In the genomic region with DNA sequence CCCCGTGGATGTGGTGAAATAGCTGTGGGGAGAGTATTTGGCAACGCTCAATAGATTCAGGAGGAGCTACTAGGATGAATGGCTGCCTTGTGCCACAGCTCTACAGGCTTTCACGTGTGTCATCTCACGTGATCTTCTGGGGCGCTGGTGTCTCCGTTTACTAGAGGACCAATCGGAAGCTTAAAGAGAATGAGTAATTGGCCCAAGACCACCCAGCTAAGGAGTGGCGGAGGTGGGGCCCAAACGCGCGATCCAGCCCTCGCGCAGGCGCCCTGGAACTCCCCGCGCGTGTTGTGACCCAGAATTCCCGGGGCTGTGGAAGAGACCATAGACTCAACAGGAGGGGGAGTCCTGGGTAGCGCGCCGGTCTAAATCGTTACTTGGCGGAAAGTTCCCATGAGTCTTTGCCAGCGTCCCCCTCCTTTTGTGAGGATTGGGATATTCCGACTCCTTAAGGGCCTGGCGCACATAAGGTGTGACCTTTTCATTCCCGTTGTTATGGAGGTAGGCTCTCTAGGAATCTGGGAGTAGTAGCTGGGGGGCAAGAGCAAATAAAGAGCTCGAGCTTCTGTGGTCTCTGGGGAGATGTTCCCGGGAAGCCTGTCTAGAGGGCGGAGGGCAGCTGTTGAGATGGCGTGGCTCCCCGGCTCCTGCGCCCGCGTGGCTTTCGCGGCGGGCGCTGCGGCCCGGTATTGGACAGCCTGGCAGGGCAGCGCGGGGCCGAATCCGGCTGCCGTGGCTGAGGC, we compare ENCODE assay signal across 8 cellular contexts. TPM values are rescaled to one million over a fixed set of nuclear protein-coding genes. Genes with fewer than 3 reads are reported as not detected.
DNase-seq lines count a peak whose midpoint lies in the region; ATAC-seq and TF ChIP-seq lines count a peak whose summit lies in the region.

No MANE protein-coding gene starts in this region.

- TF ChIP-seq RAD21 in Ishikawa (IDR thresholded peaks at IDR 0.05; ENCODE audit: low read depth), result no peak

- TF ChIP-seq EP300 in Ishikawa (IDR thresholded peaks at IDR 0.05; ENCODE audit: borderline replicate concordance), result peak; percentile 49; the same call in 1 of the 2 replicates

- DNase-seq in DMS153 treated with DMSO at 0.1 percent for 48 hours (lab: John Stamatoyannopoulos, UW; ENCODE audit: unreplicated experiment) (peak; percentile 85), OCI-M2 (lab: John Stamatoyannopoulos, UW; ENCODE audit: unreplicated experiment) (peak; percentile 92), erythroblast (lab: John Stamatoyannopoulos, UW) (peak; percentile 99 to 100), mucosa of gallbladder (ENCODE audit: low spot score) (peak; percentile 97)
- peak; percentile 90 for DNase-seq in activated T-cell treated with anti-CD3 and anti-CD28 coated beads, Interleukin-2, amount 50 U/mL, for 1 hour
- DNase-seq in stimulated activated CD8-positive, alpha-beta memory T cell treated with anti-CD3 and anti-CD28 coated beads, Interleukin-4, amount 100 ng/mL, for 24 hours (ENCODE audit: low read depth), result peak; percentile 89

- TF ChIP-seq POLR2A in erythroblast (IDR thresholded peaks at IDR 0.05; ENCODE audit: low read length), result peak; percentile 98

- ATAC-seq in GM21619 (IDR thresholded peaks at IDR 0.05; ENCODE audit: unreplicated experiment), result peak; percentile 78

TF ChIP-seq in Ishikawa, 13 proteins besides CTCF, POLR2A, EP300 and RAD21:
- TF ChIP-seq, protein P1, sequence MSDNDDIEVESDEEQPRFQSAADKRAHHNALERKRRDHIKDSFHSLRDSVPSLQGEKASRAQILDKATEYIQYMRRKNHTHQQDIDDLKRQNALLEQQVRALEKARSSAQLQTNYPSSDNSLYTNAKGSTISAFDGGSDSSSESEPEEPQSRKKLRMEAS (IDR thresholded peaks at IDR 0.05), result peak; percentile 92
- TF ChIP-seq TEAD4 (IDR thresholded peaks at IDR 0.05) (no peak), EGR1 (IDR thresholded peaks at IDR 0.05) (no peak; the same call in 1 of the 2 replicates), TCF12 (IDR thresholded peaks at IDR 0.05; ENCODE audit: low read depth) (0 out of 2 replicates have a peak, but pooled peaks have one; percentile 19), ZBTB7A (IDR thresholded peaks at IDR 0.05; ENCODE audit: low read depth) (no peak), YY1 (IDR thresholded peaks at IDR 0.05; ENCODE audit: low read depth) (peak; percentile 80), FOXM1 (IDR thresholded peaks at IDR 0.05; ENCODE audit: borderline replicate concordance, low read depth) (peak; percentile 16; the same call in 1 of the 2 replicates), CREB1 (IDR thresholded peaks at IDR 0.05; ENCODE audit: low read depth) (no peak), NFIC (IDR thresholded peaks at IDR 0.05) (peak; percentile 19; the same call in 1 of the 2 replicates), CEBPB (IDR thresholded peaks at IDR 0.05) (peak; percentile 29; the same call in 1 of the 2 replicates), TAF1 (IDR thresholded peaks at IDR 0.05; ENCODE audit: low read depth) (peak; percentile 97)
- TF ChIP-seq, protein P2, sequence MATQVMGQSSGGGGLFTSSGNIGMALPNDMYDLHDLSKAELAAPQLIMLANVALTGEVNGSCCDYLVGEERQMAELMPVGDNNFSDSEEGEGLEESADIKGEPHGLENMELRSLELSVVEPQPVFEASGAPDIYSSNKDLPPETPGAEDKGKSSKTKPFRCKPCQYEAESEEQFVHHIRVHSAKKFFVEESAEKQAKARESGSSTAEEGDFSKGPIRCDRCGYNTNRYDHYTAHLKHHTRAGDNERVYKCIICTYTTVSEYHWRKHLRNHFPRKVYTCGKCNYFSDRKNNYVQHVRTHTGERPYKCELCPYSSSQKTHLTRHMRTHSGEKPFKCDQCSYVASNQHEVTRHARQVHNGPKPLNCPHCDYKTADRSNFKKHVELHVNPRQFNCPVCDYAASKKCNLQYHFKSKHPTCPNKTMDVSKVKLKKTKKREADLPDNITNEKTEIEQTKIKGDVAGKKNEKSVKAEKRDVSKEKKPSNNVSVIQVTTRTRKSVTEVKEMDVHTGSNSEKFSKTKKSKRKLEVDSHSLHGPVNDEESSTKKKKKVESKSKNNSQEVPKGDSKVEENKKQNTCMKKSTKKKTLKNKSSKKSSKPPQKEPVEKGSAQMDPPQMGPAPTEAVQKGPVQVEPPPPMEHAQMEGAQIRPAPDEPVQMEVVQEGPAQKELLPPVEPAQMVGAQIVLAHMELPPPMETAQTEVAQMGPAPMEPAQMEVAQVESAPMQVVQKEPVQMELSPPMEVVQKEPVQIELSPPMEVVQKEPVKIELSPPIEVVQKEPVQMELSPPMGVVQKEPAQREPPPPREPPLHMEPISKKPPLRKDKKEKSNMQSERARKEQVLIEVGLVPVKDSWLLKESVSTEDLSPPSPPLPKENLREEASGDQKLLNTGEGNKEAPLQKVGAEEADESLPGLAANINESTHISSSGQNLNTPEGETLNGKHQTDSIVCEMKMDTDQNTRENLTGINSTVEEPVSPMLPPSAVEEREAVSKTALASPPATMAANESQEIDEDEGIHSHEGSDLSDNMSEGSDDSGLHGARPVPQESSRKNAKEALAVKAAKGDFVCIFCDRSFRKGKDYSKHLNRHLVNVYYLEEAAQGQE (IDR thresholded peaks at IDR 0.05; ENCODE audit: low read depth), result no peak
- TF ChIP-seq, protein P3, sequence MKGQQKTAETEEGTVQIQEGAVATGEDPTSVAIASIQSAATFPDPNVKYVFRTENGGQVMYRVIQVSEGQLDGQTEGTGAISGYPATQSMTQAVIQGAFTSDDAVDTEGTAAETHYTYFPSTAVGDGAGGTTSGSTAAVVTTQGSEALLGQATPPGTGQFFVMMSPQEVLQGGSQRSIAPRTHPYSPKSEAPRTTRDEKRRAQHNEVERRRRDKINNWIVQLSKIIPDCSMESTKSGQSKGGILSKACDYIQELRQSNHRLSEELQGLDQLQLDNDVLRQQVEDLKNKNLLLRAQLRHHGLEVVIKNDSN (IDR thresholded peaks at IDR 0.05), result peak; percentile 97
TF ChIP-seq in Ishikawa: peak in this region for 8.

RNA-seq across cellular contexts. Expression of gene TRPV2, which starts 23.4 kb away (rescaled TPM):
- 31.0 TPM for total RNA-seq in mucosa of gallbladder

RNA-seq across cellular contexts. Expression of gene LRRC75A, which starts 53.3 kb away (rescaled TPM):
- total RNA-seq in mucosa of gallbladder, result 7.0 TPM

RNA-seq across cellular contexts. Expression of gene UBB, which starts 57.8 kb away (rescaled TPM):
- total RNA-seq in mucosa of gallbladder, result 2,437 TPM

Comparison
In these comparisons a context has a peak if more than half of its experiments do, and no peak if none do; other contexts are left out.
1. Peak in every context shown above with its lines: DNase-seq and ATAC-seq.